1 cellular context compared by ENCODE assay signal in the genomic region with DNA sequence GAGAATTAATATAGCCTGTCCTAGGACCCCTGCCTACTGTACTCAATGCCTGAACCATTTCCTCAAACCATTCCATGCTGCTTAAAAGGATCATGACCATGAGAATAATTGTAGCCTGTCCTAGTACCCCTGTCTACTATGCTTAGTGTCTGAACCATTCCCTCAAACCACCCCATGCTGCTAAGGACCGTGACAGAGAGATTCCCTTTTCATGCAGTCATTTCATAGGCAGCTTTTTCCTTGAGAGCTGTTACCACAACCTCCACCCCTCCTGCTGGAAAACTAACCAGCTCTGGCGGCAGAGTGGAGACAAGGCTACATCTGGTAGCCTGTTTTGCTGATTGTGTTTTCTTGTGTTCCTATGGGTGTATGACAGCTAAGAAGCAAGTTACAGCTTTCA.
TF ChIP-seq lines count a peak whose summit lies in the region.

No MANE protein-coding gene starts in this region.

TF ChIP-seq in WTC11, 78 proteins besides CTCF, POLR2A, EP300 and RAD21 (continued from another document):
- TF ChIP-seq, protein P1, sequence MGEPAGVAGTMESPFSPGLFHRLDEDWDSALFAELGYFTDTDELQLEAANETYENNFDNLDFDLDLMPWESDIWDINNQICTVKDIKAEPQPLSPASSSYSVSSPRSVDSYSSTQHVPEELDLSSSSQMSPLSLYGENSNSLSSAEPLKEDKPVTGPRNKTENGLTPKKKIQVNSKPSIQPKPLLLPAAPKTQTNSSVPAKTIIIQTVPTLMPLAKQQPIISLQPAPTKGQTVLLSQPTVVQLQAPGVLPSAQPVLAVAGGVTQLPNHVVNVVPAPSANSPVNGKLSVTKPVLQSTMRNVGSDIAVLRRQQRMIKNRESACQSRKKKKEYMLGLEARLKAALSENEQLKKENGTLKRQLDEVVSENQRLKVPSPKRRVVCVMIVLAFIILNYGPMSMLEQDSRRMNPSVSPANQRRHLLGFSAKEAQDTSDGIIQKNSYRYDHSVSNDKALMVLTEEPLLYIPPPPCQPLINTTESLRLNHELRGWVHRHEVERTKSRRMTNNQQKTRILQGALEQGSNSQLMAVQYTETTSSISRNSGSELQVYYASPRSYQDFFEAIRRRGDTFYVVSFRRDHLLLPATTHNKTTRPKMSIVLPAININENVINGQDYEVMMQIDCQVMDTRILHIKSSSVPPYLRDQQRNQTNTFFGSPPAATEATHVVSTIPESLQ (CRISPR knock-in tag; IDR thresholded peaks at IDR 0.05) = no peak
- TF ChIP-seq NFYB (CRISPR knock-in tag; conservative IDR thresholded peaks at IDR 0.05; ENCODE audit: low read depth) (no peak), ZNF121 (CRISPR knock-in tag; IDR thresholded peaks at IDR 0.05) (no peak), ARID4B (CRISPR knock-in tag; IDR thresholded peaks at IDR 0.05; ENCODE audit: borderline replicate concordance) (no peak), SMAD3 (CRISPR knock-in tag; IDR thresholded peaks at IDR 0.05; ENCODE audit: borderline replicate concordance) (no peak), JUN (CRISPR knock-in tag; IDR thresholded peaks at IDR 0.05) (no peak), HMGA2 (CRISPR knock-in tag; IDR thresholded peaks at IDR 0.05) (no peak), NR3C1 (CRISPR knock-in tag; conservative IDR thresholded peaks at IDR 0.05; ENCODE audit: low read depth) (no peak), ZNF671 (CRISPR knock-in tag; IDR thresholded peaks at IDR 0.05) (no peak), ZNF317 (CRISPR knock-in tag; IDR thresholded peaks at IDR 0.05; ENCODE audit: borderline replicate concordance, low read depth) (no peak), ZNF232 (CRISPR knock-in tag; IDR thresholded peaks at IDR 0.05) (no peak)
